Comparison of ENCODE assay signal across 8 cellular contexts in genomic region chr5:138491284-138491648, GRCh38. TPM values are rescaled to one million over a fixed set of nuclear protein-coding genes. Genes with fewer than 3 reads are reported as not detected.
A peak's percentile ranks its signal among the peaks of the same experiment; 100 is the strongest.
DNase-seq lines count a peak whose midpoint lies in the region; ATAC-seq, FAIRE-seq and TF ChIP-seq lines count a peak whose summit lies in the region.

No MANE protein-coding gene starts in this region.

- TF ChIP-seq POLR2A in spleen (IDR thresholded peaks at IDR 0.05) = no peak
- TF ChIP-seq POLR2A in H54 (IDR thresholded peaks at IDR 0.05; ENCODE audit: low read depth, low read length) = no peak

- no peak for TF ChIP-seq CTCF in spleen (IDR thresholded peaks at IDR 0.05 in 8 of 11, conservative IDR thresholded peaks at IDR 0.05 in 3 of 11)

- H3K27ac ChIP-seq in iPS DF 6.9 (ENCODE audit: low read length) (no peak overlapping the region), spleen (peak overlapping the region in 2 of 8 donors; percentile 65 to 78)

- H3K36me3 ChIP-seq in iPS DF 6.9 (ENCODE audit: control insufficient read depth, insufficient read depth, low read length) (no peaks in the 10 kb centered on the region), spleen (no peaks in the 10 kb centered on the region)

- H3K4me3 ChIP-seq in iPS DF 6.9 (ENCODE audit: low read length) (peak overlapping the region; percentile 44; the same call in 1 of the 2 replicates), spleen (peak overlapping the region in 6 of 8 donors; percentile 49 to 78 (median 54))

- ATAC-seq in T-helper 17 cell = no peak

- peaks cover 34% of the 10 kb centered on the region for H3K27me3 Mint-ChIP-seq in T-helper 1 cell treated with Interleukin-12 subunit alpha and Interleukin-12 subunit beta and Interleukin-4 antibody, amounts not matched to agents 30 μg/mL and 1 μg/mL, for 36 hours (ENCODE audit: low read depth)
- H3K27me3 Mint-ChIP-seq in T-helper 17 cell = peaks cover 22% of the 10 kb centered on the region

- H3K4me1 Mint-ChIP-seq in T-helper 1 cell treated with Interleukin-12 subunit alpha and Interleukin-12 subunit beta and Interleukin-4 antibody, amounts not matched to agents 30 μg/mL and 1 μg/mL, for 36 hours (ENCODE audit: low read depth) = peaks cover 3% of the 10 kb centered on the region
- H3K4me1 Mint-ChIP-seq in T-helper 17 cell = peaks cover 9% of the 10 kb centered on the region

- intact Hi-C loops in spleen (cut with DNase I; ENCODE audit: low total_unique reads) = no loop called here

- H3K27me3 ChIP-seq in iPS DF 6.9 (ENCODE audit: control insufficient read depth, insufficient read depth, low read length) (peaks cover 7% of the 10 kb centered on the region; the same call in 1 of the 2 replicates), spleen (replicated peaks in 1 of 7) (peaks cover 0 to 81% (median 46%) of the 10 kb centered on the region in 7 donors)

- no peak for DNase-seq in T-helper 1 cell
- no peak for DNase-seq in T-helper 17 cell
- no peak for DNase-seq in iPS DF 6.9 (ENCODE audit: low read depth, low spot score)
- DNase-seq in spleen = no peak
- no peak for DNase-seq in GOT3 (lab: John Stamatoyannopoulos, UW)
- DNase-seq in stimulated activated CD4-positive, alpha-beta T cell treated with anti-CD3 and anti-CD28 coated beads, Interleukin-4, amount 100 ng/mL, for 4 hours = no peak
- no peak for DNase-seq in H54 (ENCODE audit: insufficient read length, low spot score)

- H3K9me3 Mint-ChIP-seq in T-helper 1 cell treated with Interleukin-12 subunit alpha and Interleukin-12 subunit beta and Interleukin-4 antibody, amounts not matched to agents 30 μg/mL and 1 μg/mL, for 36 hours = no peaks in the 10 kb centered on the region

- no peaks in the 10 kb centered on the region for H3K9me3 ChIP-seq in T-helper 17 cell (ENCODE audit: control insufficient read depth, low read length, poor library complexity, severe bottlenecking)
- no peaks in the 10 kb centered on the region for H3K9me3 ChIP-seq in iPS DF 6.9 (ENCODE audit: control insufficient read depth, insufficient read depth, low read length)
- H3K9me3 ChIP-seq in spleen = no peaks in the 10 kb centered on the region

- no peak overlapping the region for H3K27ac Mint-ChIP-seq in T-helper 1 cell treated with Interleukin-12 subunit alpha and Interleukin-12 subunit beta and Interleukin-4 antibody, amounts not matched to agents 30 μg/mL and 1 μg/mL, for 36 hours
- H3K27ac Mint-ChIP-seq in T-helper 17 cell = no peak overlapping the region

- no peaks in the 10 kb centered on the region for H3K36me3 Mint-ChIP-seq in T-helper 1 cell treated with Interleukin-12 subunit alpha and Interleukin-12 subunit beta and Interleukin-4 antibody, amounts not matched to agents 30 μg/mL and 1 μg/mL, for 36 hours (ENCODE audit: low read depth)
- no peaks in the 10 kb centered on the region for H3K36me3 Mint-ChIP-seq in T-helper 17 cell (ENCODE audit: low read depth)

- H3K4me3 Mint-ChIP-seq in T-helper 1 cell treated with Interleukin-12 subunit alpha and Interleukin-12 subunit beta and Interleukin-4 antibody, amounts not matched to agents 30 μg/mL and 1 μg/mL, for 36 hours = peak overlapping the region; percentile 15
- H3K4me3 Mint-ChIP-seq in T-helper 17 cell = peak overlapping the region; percentile 33

- H3K4me1 ChIP-seq in iPS DF 6.9 (ENCODE audit: control insufficient read depth, insufficient read depth, low read length) = peaks cover 11% of the 10 kb centered on the region
- H3K4me1 ChIP-seq in spleen = peaks cover 9 to 49% (median 27%) of the 10 kb centered on the region in 6 donors

- FAIRE-seq in H54 (lab: Jason Lieb, UNC) = no peak

- no CpG with 5 or more reads among the region's 11 CpGs for WGBS in iPS DF 6.9 (ENCODE audit: insufficient coverage, insufficient read length)
- 60 to 69% (median 64%) methylated on average over 11 of the region's 11 CpGs for WGBS in spleen, 5 donors

RNA-seq across cellular contexts. Expression of gene EGR1, which starts 26.0 kb away (rescaled TPM):
- total RNA-seq in T-helper 17 cell (10 to 100 TPM; 24.2 to 30.6 TPM), spleen (100 to 1,000 TPM in 2 of 7 donors, 10 to 100 TPM in 2, 1 to 10 TPM in 3; 2.8 to 138 (median 13.5) TPM)
- polyA plus RNA-seq in spleen = 10 to 100 TPM in 1 of 3 donors, 1 to 10 TPM in 2; 2.7 to 11.7 (median 5.3) TPM

RNA-seq across cellular contexts. Expression of gene ETF1, which starts 51.8 kb away (rescaled TPM):
- total RNA-seq in T-helper 17 cell (100 to 1,000 TPM; 150 to 165 TPM), spleen (10 to 100 TPM; 42.7 to 78.8 (median 56.1) TPM)
- 10 to 100 TPM; 21.3 to 35.4 (median 23.3) TPM for polyA plus RNA-seq in spleen

RNA-seq across cellular contexts. Expression of gene REEP2, which starts 52.4 kb away (rescaled TPM):
- total RNA-seq in T-helper 17 cell (under 1 TPM in 1 of 2 donors, not detected in 1; 0.40 TPM), spleen (under 1 TPM in 5 of 7 donors, not detected in 2; 0.20 to 0.52 (median 0.41) TPM)
- polyA plus RNA-seq in spleen = under 1 TPM; 0.52 to 0.98 (median 0.54) TPM
